ENCODE assay signal across 12 cellular contexts in the genomic region with DNA sequence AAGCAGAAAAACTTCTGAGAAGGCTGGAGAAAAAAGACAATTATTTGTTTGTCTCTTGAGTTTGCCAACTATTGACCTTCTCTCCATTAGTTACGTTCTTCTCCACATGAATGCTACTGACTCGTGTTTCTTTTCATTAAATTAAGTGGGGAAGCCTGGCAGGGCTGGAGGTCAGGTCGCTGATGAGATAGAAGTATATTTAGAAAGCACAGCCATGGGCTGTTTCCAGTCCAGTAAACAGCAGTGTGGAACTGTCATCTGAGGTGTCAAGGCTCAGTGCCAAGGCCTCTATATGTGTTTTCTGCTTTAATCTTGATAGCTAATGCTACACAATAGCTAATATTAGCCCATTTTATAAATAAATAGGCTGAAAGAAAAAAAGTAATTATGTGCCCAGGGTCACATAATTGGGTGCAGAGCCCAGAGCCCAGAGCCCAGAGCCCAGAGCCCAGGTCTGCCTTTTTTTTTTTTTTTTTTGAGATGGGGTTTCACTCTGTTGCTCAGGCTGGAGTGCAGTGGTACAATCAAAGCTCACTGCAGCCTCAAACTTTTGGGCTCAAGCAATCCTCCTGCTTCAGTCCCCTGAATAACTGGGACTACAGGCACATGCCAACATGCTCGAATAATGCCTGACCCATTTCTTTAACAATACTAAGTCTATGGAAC. TPM values are rescaled to one million over a fixed set of nuclear protein-coding genes. Genes with fewer than 3 reads are reported as not detected.
A peak's percentile ranks its signal among the peaks of the same experiment; 100 is the strongest.
DNase-seq lines count a peak whose midpoint lies in the region; ATAC-seq and TF ChIP-seq lines count a peak whose summit lies in the region.
"Had no signal": no experiment of that assay in that cellular context is flagged by ENCODE, and none has a peak within 500 bp of the region (broad histone marks: within the 10 kb centered on the region; RNA-seq: fewer than 3 reads in every experiment).

No MANE protein-coding gene starts in this region.

- H3K27ac ChIP-seq in ascending aorta: peak overlapping the region; percentile 40 to 55
- H3K27ac ChIP-seq in mesendoderm (ENCODE audit: low read depth, low read length): no peak overlapping the region

- peaks cover 31% of the 10 kb centered on the region for H3K4me1 Mint-ChIP-seq in activated naive CD4-positive, alpha-beta T cell treated with anti-CD3 and anti-CD28 coated beads, Interleukin-2, amount 10 ng/mL, durations not matched to agents 7 days and 5 days
- H3K4me1 Mint-ChIP-seq in type B pancreatic cell (ENCODE audit: unreplicated experiment): peaks cover 27% of the 10 kb centered on the region

- ATAC-seq in HG02884 (IDR thresholded peaks at IDR 0.05; ENCODE audit: unreplicated experiment): peak; percentile 54

- H3K4me1 ChIP-seq in ascending aorta (peaks cover 0 to 27% of the 10 kb centered on the region in 2 donors), mesendoderm (ENCODE audit: control insufficient read depth, low read depth, low read length) (no peaks in the 10 kb centered on the region)

- H3K4ac ChIP-seq in mesendoderm (ENCODE audit: low read depth, low read length): no peak overlapping the region

- H3K79me1 ChIP-seq in mesendoderm (ENCODE audit: low read length): no peaks in the 10 kb centered on the region

- H4K5ac ChIP-seq in mesendoderm (ENCODE audit: low read length): no peak overlapping the region

- no peak overlapping the region for H2BK5ac ChIP-seq in mesendoderm (ENCODE audit: low read length)

- CTCF ChIA-PET in activated naive CD4-positive, alpha-beta T cell treated with anti-CD3 and anti-CD28 coated beads, Interleukin-2, amount 10 ng/mL, durations not matched to agents 7 days and 5 days (lab: Charles Lee): no interaction called here

- H2AK5ac ChIP-seq in mesendoderm (ENCODE audit: low read length): no peak overlapping the region

- H3K9me3 Mint-ChIP-seq in activated naive CD4-positive, alpha-beta T cell treated with anti-CD3 and anti-CD28 coated beads, Interleukin-2, amount 10 ng/mL, durations not matched to agents 7 days and 5 days: no peaks in the 10 kb centered on the region
- no peaks in the 10 kb centered on the region for H3K9me3 Mint-ChIP-seq in type B pancreatic cell

- TF ChIP-seq CTCF in ascending aorta (IDR thresholded peaks at IDR 0.05) (no peak), type B pancreatic cell (conservative IDR thresholded peaks at IDR 0.05) (no peak)

- H3K27me3 ChIP-seq in ascending aorta: no peaks in the 10 kb centered on the region
- no peaks in the 10 kb centered on the region for H3K27me3 ChIP-seq in mesendoderm (ENCODE audit: insufficient read depth, low read length, poor library complexity)

- no peak overlapping the region for H3K4me3 ChIP-seq in ascending aorta
- H3K4me3 ChIP-seq in mesendoderm (ENCODE audit: low read length): no peak overlapping the region

- H3K27ac Mint-ChIP-seq in activated naive CD4-positive, alpha-beta T cell treated with anti-CD3 and anti-CD28 coated beads, Interleukin-2, amount 10 ng/mL, durations not matched to agents 7 days and 5 days: peak overlapping the region; percentile 73
- peak overlapping the region; percentile 4 for H3K27ac Mint-ChIP-seq in type B pancreatic cell

- no peak overlapping the region for H3K18ac ChIP-seq in mesendoderm (ENCODE audit: low read length)

- no peak overlapping the region for H3K23ac ChIP-seq in mesendoderm (ENCODE audit: low read length)

- no peak overlapping the region for H3K56ac ChIP-seq in mesendoderm (ENCODE audit: low read length)

- no peaks in the 10 kb centered on the region for H3K79me2 ChIP-seq in mesendoderm (ENCODE audit: control insufficient read depth, insufficient read depth, low read length)

- no peak overlapping the region for H3K4me3 Mint-ChIP-seq in activated naive CD4-positive, alpha-beta T cell treated with anti-CD3 and anti-CD28 coated beads, Interleukin-2, amount 10 ng/mL, durations not matched to agents 7 days and 5 days
- peak overlapping the region; percentile 5 for H3K4me3 Mint-ChIP-seq in type B pancreatic cell

- H3K9me3 ChIP-seq in ascending aorta: no peaks in the 10 kb centered on the region

- H4K8ac ChIP-seq in mesendoderm (ENCODE audit: low read depth, low read length): no peak overlapping the region

- no peak overlapping the region for H2BK15ac ChIP-seq in mesendoderm (replicated peaks; ENCODE audit: low read depth)

- H3K36me3 ChIP-seq in ascending aorta (no peaks in the 10 kb centered on the region), mesendoderm (ENCODE audit: control insufficient read depth, insufficient read depth, low read length) (no peaks in the 10 kb centered on the region)

- no peaks in the 10 kb centered on the region for H3K36me3 Mint-ChIP-seq in activated naive CD4-positive, alpha-beta T cell treated with anti-CD3 and anti-CD28 coated beads, Interleukin-2, amount 10 ng/mL, durations not matched to agents 7 days and 5 days
- H3K36me3 Mint-ChIP-seq in type B pancreatic cell: no peaks in the 10 kb centered on the region

- no CpG with 5 or more reads among the region's 4 CpGs for WGBS in mesendoderm (ENCODE audit: extremely low coverage, insufficient coverage, low lambda C conversion rate)

- H3K27me3 Mint-ChIP-seq in activated naive CD4-positive, alpha-beta T cell treated with anti-CD3 and anti-CD28 coated beads, Interleukin-2, amount 10 ng/mL, durations not matched to agents 7 days and 5 days: peaks cover 36% of the 10 kb centered on the region
- peaks cover 5% of the 10 kb centered on the region for H3K27me3 Mint-ChIP-seq in type B pancreatic cell

- no peak overlapping the region for H3K4me2 ChIP-seq in mesendoderm (ENCODE audit: low read length)

- no peak overlapping the region for H2BK120ac ChIP-seq in mesendoderm (ENCODE audit: low read depth, low read length)

- H3K9ac ChIP-seq in mesendoderm (ENCODE audit: low read length): no peak overlapping the region

- no peak for DNase-seq in activated naive CD4-positive, alpha-beta T cell treated with anti-CD3 and anti-CD28 coated beads, Interleukin-2, amount 10 ng/mL, durations not matched to agents 7 days and 5 days
- DNase-seq in activated naive CD4-positive, alpha-beta T cell treated with Interleukin-2 at 50 U/mL for 16 hours: no peak
- DNase-seq in ascending aorta (ENCODE audit: low spot score in 2 of 2) (no peak), type B pancreatic cell (ENCODE audit: extremely low spot score, unreplicated experiment) (no peak), GDM1 (lab: John Stamatoyannopoulos, UW) (no peak), NCI-H1436 treated with DMSO at 0.1 percent for 48 hours (lab: John Stamatoyannopoulos, UW) (no peak), mesendoderm (no peak)
- DNase-seq: cerebellar nuclear complex, NCI-H1436, SIG-M5 had no signal

- intact Hi-C loops in ascending aorta (cut with DNase I): loop anchor here (5.0 kb wide), 1 partner anchor 70 kb away; the partner anchor contains the start of genes GEN1 and SMC6

RNA-seq across cellular contexts. Expression of gene MSGN1, which starts 6.3 kb away (rescaled TPM):
- total RNA-seq in ascending aorta: not detected
- not detected in 2 replicates for total RNA-seq in type B pancreatic cell (ENCODE audit: low replicate concordance)
- polyA plus RNA-seq in mesendoderm (2013, experiment 1 of 2): not detected
- polyA plus RNA-seq in mesendoderm (2013, experiment 2 of 2): not detected
- total RNA-seq: A673 had no signal

RNA-seq across cellular contexts. Expression of gene KCNS3, which starts 55.9 kb away (rescaled TPM):
- 6.7 TPM for total RNA-seq in ascending aorta
- total RNA-seq in type B pancreatic cell (ENCODE audit: low replicate concordance): 5.3 and 10.3 TPM in 2 replicates
- 4.5 TPM for polyA plus RNA-seq in mesendoderm (2013, experiment 1 of 2)
- polyA plus RNA-seq in mesendoderm (2013, experiment 2 of 2): 4.9 TPM
